ENCODE assay signal across 9 cellular contexts in the genomic region with DNA sequence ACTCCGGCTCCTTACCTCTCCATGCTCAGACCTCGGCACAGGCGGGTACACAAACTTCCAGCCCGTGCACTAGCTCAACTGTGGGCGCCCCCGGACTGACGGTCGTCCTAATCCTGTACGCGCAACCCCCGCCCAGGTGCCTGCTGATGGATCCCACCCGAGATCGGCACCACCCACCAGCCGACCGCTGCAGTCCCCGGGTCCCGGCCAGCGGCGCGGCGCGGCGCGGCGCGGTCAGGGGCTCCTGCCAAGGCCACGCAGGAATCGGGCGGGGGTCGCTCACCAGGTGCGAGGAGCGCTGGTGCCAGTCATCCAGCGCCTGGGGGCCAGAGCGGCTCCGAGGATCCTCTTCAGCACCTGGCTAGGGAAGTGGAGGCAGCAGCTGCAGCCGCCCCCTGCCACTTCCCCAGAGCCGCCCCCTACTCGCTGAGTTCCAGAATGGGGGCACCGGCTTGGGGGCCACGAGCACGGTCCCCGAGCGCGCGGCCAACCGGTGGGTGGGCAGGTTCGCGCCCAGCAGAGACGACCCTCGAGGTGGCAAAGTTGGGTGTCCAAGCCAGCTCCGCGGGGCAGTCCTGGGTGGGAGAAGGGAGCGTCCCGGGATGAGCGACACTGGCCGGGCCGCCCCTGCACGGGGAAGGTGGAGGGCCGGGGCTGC. TPM values are rescaled to one million over a fixed set of nuclear protein-coding genes. Genes with fewer than 3 reads are reported as not detected.
DNase-seq lines count a peak whose midpoint lies in the region; ATAC-seq, FAIRE-seq and TF ChIP-seq lines count a peak whose summit lies in the region.
"Had no signal": no experiment of that assay in that cellular context is flagged by ENCODE, and none has a peak within 500 bp of the region (broad histone marks: within the 10 kb centered on the region; RNA-seq: fewer than 3 reads in every experiment).

No MANE protein-coding gene starts in this region.

- H3K27ac ChIP-seq in liver (ENCODE audit: low read depth in 1 of 2, low read length in 2 of 2) (peak overlapping the region; percentile 30 to 58), HepG2 (ENCODE audit: extremely low read length, insufficient read depth, low read length) (no peak overlapping the region), lung (ENCODE audit: low read depth in 1 of 2, low read length in 1 of 2) (peak overlapping the region; percentile 47 to 55), aorta (ENCODE audit: low read depth in 1 of 2, low read length in 2 of 2) (peak overlapping the region; percentile 18 to 38)

- intact Hi-C loops in HepG2 (cut with micrococcal nuclease; ENCODE audit: unreplicated experiment) = loop anchor here (2.0 kb wide), 1 partner anchor 1617 kb away; no protein-coding TSS in a partner anchor
- intact Hi-C loops in aorta (cut with DNase I) = loop anchor here (2.0 to 10.0 kb wide), 8 partner anchors 77 to 491 kb away; no protein-coding TSS in a partner anchor

- FAIRE-seq in HepG2 (lab: Jason Lieb, UNC) = no peak

- no TSS peak for BruUV-seq in HepG2 (replicated peaks; lab: Mats Ljungman, UMichigan)

- TF ChIP-seq EP300 in HepG2 (IDR thresholded peaks at IDR 0.05; ENCODE audit: low read depth in 2 of 2, low read length in 2 of 2) (no peak), HepG2 (CRISPR knock-in tag; IDR thresholded peaks at IDR 0.05; ENCODE audit: borderline replicate concordance) (no peak)

- H2AFZ ChIP-seq in HepG2 (ENCODE audit: low read length) = no peak overlapping the region

- TF ChIP-seq CTCF in liver (IDR thresholded peaks at IDR 0.05; ENCODE audit: low read depth, low read length, missing input control) = no peak
- TF ChIP-seq CTCF in HepG2 (CRISPR knock-in tag; IDR thresholded peaks at IDR 0.05) = no peak
- no peak for TF ChIP-seq CTCF in choroid plexus epithelial cell (conservative IDR thresholded peaks at IDR 0.05; ENCODE audit: low read depth, low read length)
- no peak for TF ChIP-seq CTCF in lung (IDR thresholded peaks at IDR 0.05; ENCODE audit: control extremely low read depth, extremely low read depth)

- no peaks in the 10 kb centered on the region for H3K79me2 ChIP-seq in HepG2 (ENCODE audit: insufficient read depth, low read length)

- no peak overlapping the region for H3K4me2 ChIP-seq in HepG2 (ENCODE audit: low read depth, low read length)

- no peak; the same call in 1 of the 3 replicates for ATAC-seq in HepG2
- no peak for ATAC-seq in lung (ENCODE audit: insufficient read depth, low FRiP score)
- ATAC-seq in aorta (ENCODE audit: low FRiP score) = no peak
- no peak for ATAC-seq in HG02798 (IDR thresholded peaks at IDR 0.05; ENCODE audit: poor library complexity, unreplicated experiment)

- no peak for TF ChIP-seq RAD21 in liver (IDR thresholded peaks at IDR 0.05)
- no peak for TF ChIP-seq RAD21 in HepG2 (CRISPR knock-in tag; IDR thresholded peaks at IDR 0.05)

- DNase-seq in HepG2 (ENCODE audit: low spot score) (no peak), choroid plexus epithelial cell (ENCODE audit: low read depth) (no peak), lung (ENCODE audit: low spot score) (no peak), aorta (peak in 1 of 2 donors; percentile 76), SW480 (ENCODE audit: low spot score) (no peak), NCI-H1092 treated with DMSO at 0.1 percent for 48 hours (lab: John Stamatoyannopoulos, UW) (no peak)
- DNase-seq: NCI-H774 had no signal

- H3K36me3 ChIP-seq in liver (ENCODE audit: control insufficient read depth in 4 of 4, insufficient read depth in 3 of 4, low read depth in 1 of 4, low read length in 3 of 4) (peaks cover 0 to 6% (median 0%) of the 10 kb centered on the region in 4 donors), HepG2 (replicated peaks in 1 of 2; ENCODE audit: control insufficient read depth in 1 of 2, insufficient read depth in 2 of 2, low read length in 2 of 2) (no peaks in the 10 kb centered on the region), lung (ENCODE audit: control insufficient read depth in 2 of 2, insufficient read depth in 2 of 2, low read length in 2 of 2) (peaks cover 4 to 5% of the 10 kb centered on the region in 2 donors), aorta (ENCODE audit: control insufficient read depth in 1 of 2, insufficient read depth in 2 of 2, low read length in 1 of 2) (peaks cover 0 to 4% of the 10 kb centered on the region in 2 donors)

- in situ Hi-C loops in HepG2 (cut with HindIII; ENCODE audit: extremely low pct_ligation_motif_present, low pct_unique_long_range_greater_than_20kb) = no loop called here

- H3K27me3 ChIP-seq in liver (ENCODE audit: control insufficient read depth in 4 of 4, insufficient read depth in 4 of 4, low read length in 3 of 4) = no peaks in the 10 kb centered on the region
- H3K27me3 ChIP-seq in HepG2 (ENCODE audit: control insufficient read depth in 1 of 2, insufficient read depth in 2 of 2, low read length in 2 of 2) = peaks cover 2 to 13% of the 10 kb centered on the region in 2 experiments; a peak in 4 of 5 replicates
- H3K27me3 ChIP-seq in lung (ENCODE audit: control insufficient read depth, insufficient read depth) = no peaks in the 10 kb centered on the region
- no peaks in the 10 kb centered on the region for H3K27me3 ChIP-seq in aorta (ENCODE audit: control insufficient read depth in 1 of 2, insufficient read depth in 2 of 2, low read length in 1 of 2)

- TF ChIP-seq POLR2A in HepG2 (IDR thresholded peaks at IDR 0.05; ENCODE audit: insufficient read depth in 1 of 2, low read depth in 2 of 2, low read length in 2 of 2) = no peak

- H3K9ac ChIP-seq in liver (ENCODE audit: low read depth in 1 of 2, low read length in 2 of 2) (peak overlapping the region in 1 of 2 donors; percentile 6), HepG2 (ENCODE audit: insufficient read depth, low read depth, low read length) (no peak overlapping the region)

- no peaks in the 10 kb centered on the region for H3K9me3 ChIP-seq in liver (ENCODE audit: control insufficient read depth in 4 of 4, low read length in 3 of 4)
- no peaks in the 10 kb centered on the region for H3K9me3 ChIP-seq in HepG2 (ENCODE audit: low read length)
- peaks cover 0 to 5% of the 10 kb centered on the region in 2 donors for H3K9me3 ChIP-seq in lung (ENCODE audit: control insufficient read depth in 2 of 2, insufficient read depth in 1 of 2, low read length in 1 of 2)
- no peaks in the 10 kb centered on the region for H3K9me3 ChIP-seq in aorta (ENCODE audit: control insufficient read depth, low read length)

- CTCF ChIA-PET in HepG2 (lab: Yijun Ruan, JAX; ENCODE audit: low intra/inter-chr PET ratio, low total read pairs) = interaction anchor here (1.4 kb wide), 1 partner anchor 1618 kb away, joined by 5 read pairs; no protein-coding TSS in a partner anchor

- H3K4me3 ChIP-seq in liver (ENCODE audit: low read depth in 1 of 3, low read length in 3 of 3) (peak overlapping the region; percentile 56 to 89 (median 70)), HepG2 (replicated peaks in 1 of 3; ENCODE audit: insufficient read depth in 1 of 3, low read depth in 2 of 3, low read length in 3 of 3) (no peak overlapping the region), choroid plexus epithelial cell (ENCODE audit: low read depth, low read length) (peak overlapping the region; percentile 86), lung (peak overlapping the region; percentile 59), aorta (ENCODE audit: low read length in 2 of 2) (peak overlapping the region; percentile 52 to 76)

- 1% methylated on average over 59 of the region's 59 CpGs for WGBS in liver
- WGBS in HepG2 (ENCODE audit: low lambda C conversion rate) = 73% methylated on average over 33 of the region's 59 CpGs
- 1 to 3% methylated on average over 52 to 59 of the region's 59 CpGs for WGBS in lung, 2 donors
- 1% methylated on average over 55 to 59 of the region's 59 CpGs for WGBS in aorta, 2 donors

- H4K20me1 ChIP-seq in HepG2 (ENCODE audit: insufficient read depth, low read length) = no peaks in the 10 kb centered on the region

- POLR2A ChIA-PET in HepG2 (lab: Yijun Ruan, JAX) = no interaction called here

- H3K4me1 ChIP-seq in liver (ENCODE audit: control insufficient read depth in 4 of 4, insufficient read depth in 4 of 4, low read length in 3 of 4) (peaks cover 5 to 19% (median 15%) of the 10 kb centered on the region in 4 donors), HepG2 (ENCODE audit: insufficient read depth, low read length) (no peaks in the 10 kb centered on the region), lung (ENCODE audit: control insufficient read depth in 2 of 2, insufficient read depth in 2 of 2, low read length in 2 of 2) (peaks cover 0 to 4% of the 10 kb centered on the region in 2 donors), aorta (ENCODE audit: control insufficient read depth in 1 of 2, insufficient read depth in 2 of 2, low read length in 2 of 2) (no peaks in the 10 kb centered on the region)

RNA-seq across cellular contexts. Expression of a gene that starts 0.4 kb away (rescaled TPM):
- total RNA-seq in liver = 1 to 10 TPM; 4.9 to 5.8 TPM
- polyA plus RNA-seq in liver = 1 to 10 TPM; 1.1 to 1.4 TPM
- total RNA-seq in HepG2 (2016; rRNA removed; fragmentation: Illumina TruSeq; extraction: Trizol) = not detected in 2 replicates
- not detected in 2 replicates for total RNA-seq in HepG2 (2016; cell fraction: cytosol; rRNA removed; fragmentation: Illumina TruSeq; extraction: Trizol; ENCODE audit: low read depth)
- not detected in 2 replicates for total RNA-seq in HepG2 (2016; cell fraction: insoluble cytoplasmic fraction; rRNA removed; fragmentation: Illumina TruSeq; extraction: Trizol)
- total RNA-seq in HepG2 (2016; cell fraction: membrane; rRNA removed; fragmentation: Illumina TruSeq; extraction: Trizol) = not detected in 2 replicates
- not detected in 2 replicates for total RNA-seq in HepG2 (2016; cell fraction: nucleus; rRNA removed; fragmentation: Illumina TruSeq; extraction: Trizol)
- 0.01 TPM in 2 replicates for polyA plus RNA-seq in HepG2 (2011; rRNA removed)
- polyA plus RNA-seq in HepG2 (2011; cell fraction: cytosol; rRNA removed) = under 0.01 and 0.01 TPM in 2 replicates
- polyA plus RNA-seq in HepG2 (2011; cell fraction: nucleus; rRNA removed) = 0.02 TPM in 1 of 2 replicates, not detected in the other
- polyA plus RNA-seq in HepG2 (2012) = not detected in 2 replicates
- polyA plus RNA-seq in HepG2 (2016; cell fraction: cytosol; fragmentation: Illumina TruSeq; extraction: Trizol; ENCODE audit: low read depth) = not detected in 2 replicates
- not detected in 2 replicates for polyA plus RNA-seq in HepG2 (2016; cell fraction: insoluble cytoplasmic fraction; fragmentation: Illumina TruSeq; extraction: Trizol; ENCODE audit: low read depth)
- polyA plus RNA-seq in HepG2 (2016; cell fraction: membrane; fragmentation: Illumina TruSeq; extraction: Trizol; ENCODE audit: low read depth) = not detected in 2 replicates
- polyA plus RNA-seq in HepG2 (2016; cell fraction: nucleus; fragmentation: Illumina TruSeq; extraction: Trizol; ENCODE audit: insufficient read depth, low read depth) = not detected in 2 replicates
- polyA minus RNA-seq in HepG2 (2011; rRNA and poly(A)+ RNA removed; ENCODE audit: low replicate concordance) = 0.02 TPM in 1 of 2 replicates, not detected in the other
- polyA minus RNA-seq in HepG2 (2011; cell fraction: cytosol; rRNA and poly(A)+ RNA removed) = not detected in 2 replicates
- under 0.01 TPM in 1 of 2 replicates, not detected in the other for polyA minus RNA-seq in HepG2 (2011; cell fraction: nucleus; rRNA and poly(A)+ RNA removed)
- 10 to 100 TPM; 23.4 to 44.9 TPM for total RNA-seq in lung
- polyA plus RNA-seq in lung = 1 to 10 TPM; 3.1 to 4.0 TPM
- total RNA-seq in aorta = 10 to 100 TPM; 14.7 to 21.8 TPM
- 10 to 100 TPM in 1 of 2 donors, 1 to 10 TPM in 1; 1.8 to 10.8 TPM for polyA plus RNA-seq in aorta

Comparison
In these comparisons a context has a peak if more than half of its experiments do, and no peak if none do; other contexts are left out.
1. H3K4me3 ChIP-seq: peak in liver (3 of 3), choroid plexus epithelial cell (single experiment), lung (single experiment) and aorta (2 of 2); none in HepG2 (0 of 3).